ENCODE assay signal across 22 cellular contexts in genomic region chr11:113436672-113437252, GRCh38. TPM values are rescaled to one million over a fixed set of nuclear protein-coding genes. Genes with fewer than 3 reads are reported as not detected.
"Had no signal": no experiment of that assay in that cellular context is flagged by ENCODE, and none has a peak within 500 bp of the region (broad histone marks: within the 10 kb centered on the region; RNA-seq: fewer than 3 reads in every experiment).

No MANE protein-coding gene starts in this region.

- H3K27ac ChIP-seq: cardiac muscle cell, esophagus squamous epithelium, neutrophil, pancreas, thyroid gland had no signal

- H3K4me1 ChIP-seq: esophagus squamous epithelium, pancreas had no signal

- ATAC-seq: activated CD8-positive, alpha-beta T cell treated with anti-CD3 and anti-CD28 coated beads for 36 hours; activated T-helper 17 cell treated with anti-CD3 and anti-CD28 coated beads, Interleukin-2, amount 50 U/mL, for 72 hours; natural killer cell; pancreas had no signal

- H3K27me3 ChIP-seq: cardiac muscle cell, neutrophil, pancreas, thyroid gland had no signal

- H3K4me3 ChIP-seq: cardiac muscle cell, esophagus squamous epithelium, pancreas, thyroid gland had no signal

- DNase-seq: activated CD4-positive, alpha-beta T cell treated with anti-CD3 and anti-CD28 coated beads, Interleukin-2, amount 10 ng/mL, durations not matched to agents 24 days and 14 days; activated CD8-positive, alpha-beta T cell treated with anti-CD3 and anti-CD28 coated beads for 36 hours; activated naive CD4-positive, alpha-beta T cell; activated naive CD8-positive, alpha-beta T cell treated with anti-CD3 and anti-CD28 coated beads for 36 hours; activated T-cell treated with anti-CD3 and anti-CD28 coated beads, Interleukin-2, amount 50 U/mL, for 1 hour; amniotic stem cell; dermis blood vessel endothelial cell; effector memory CD4-positive, alpha-beta T cell; esophagus squamous epithelium; natural killer cell; pancreas; stimulated activated CD4-positive, alpha-beta T cell treated with anti-CD3 and anti-CD28 coated beads, Interleukin-12 subunit alpha, Interleukin-12 subunit beta, amount 100 ng/mL, for 4 hours; stimulated activated CD4-positive, alpha-beta T cell treated with anti-CD3 and anti-CD28 coated beads, Interleukin-2, amount 100 ng/mL, for 24 hours; stimulated activated naive CD4-positive, alpha-beta T cell treated with Interleukin-2 at 50 U/mL for 16 hours; T-helper 9 cell; thyroid gland had no signal

- H3K9me3 ChIP-seq: esophagus squamous epithelium, neutrophil, pancreas, thyroid gland had no signal

- H3K36me3 ChIP-seq: cardiac muscle cell, esophagus squamous epithelium, neutrophil, pancreas, thyroid gland had no signal

RNA-seq across cellular contexts. Expression of gene DRD2, which starts 38.4 kb away (rescaled TPM):
- total RNA-seq: activated CD4-positive, alpha-beta T cell treated with anti-CD3 and anti-CD28 coated beads, Interleukin-2, amount 10 ng/mL, durations not matched to agents 24 days and 14 days; activated CD8-positive, alpha-beta T cell treated with anti-CD3 and anti-CD28 coated beads for 36 hours; activated naive CD8-positive, alpha-beta T cell treated with anti-CD3 and anti-CD28 coated beads for 36 hours; chondrocyte; dermis blood vessel endothelial cell; mesenteric fat pad; natural killer cell; subcutaneous adipose tissue had no signal

RNA-seq across cellular contexts. Expression of gene ANKK1, which starts 49.2 kb away (rescaled TPM):
- total RNA-seq: activated CD4-positive, alpha-beta T cell treated with anti-CD3 and anti-CD28 coated beads, Interleukin-2, amount 10 ng/mL, durations not matched to agents 24 days and 14 days; activated CD8-positive, alpha-beta T cell treated with anti-CD3 and anti-CD28 coated beads for 36 hours; chondrocyte; dermis blood vessel endothelial cell had no signal
- polyA plus RNA-seq: cardiac muscle cell had no signal
